In genomic region chr7:75737856-75738603, GRCh38 we compare ENCODE assay signal across 1 cellular context.
TF ChIP-seq lines count a peak whose summit lies in the region.

No MANE protein-coding gene starts in this region.

TF ChIP-seq in HepG2, 621 proteins besides CTCF, POLR2A, EP300 and RAD21 (continued from another document):
- TF ChIP-seq HNF1B (CRISPR knock-in tag; IDR thresholded peaks at IDR 0.05) (no peak), KLF6 (CRISPR knock-in tag; IDR thresholded peaks at IDR 0.05) (no peak), SOX6 (IDR thresholded peaks at IDR 0.05) (no peak), SOX6 (CRISPR knock-in tag; IDR thresholded peaks at IDR 0.05) (no peak), HDAC2 (CRISPR knock-in tag; IDR thresholded peaks at IDR 0.05) (no peak), ZNF335 (CRISPR knock-in tag; IDR thresholded peaks at IDR 0.05) (no peak), RARA (CRISPR knock-in tag; IDR thresholded peaks at IDR 0.05) (no peak), SMARCC2 (IDR thresholded peaks at IDR 0.05) (no peak), ADNP (CRISPR knock-in tag; IDR thresholded peaks at IDR 0.05) (no peak), NR2C2 (CRISPR knock-in tag; IDR thresholded peaks at IDR 0.05; ENCODE audit: borderline replicate concordance) (no peak), ZNF530 (CRISPR knock-in tag; IDR thresholded peaks at IDR 0.05; ENCODE audit: low read depth) (no peak)
- TF ChIP-seq, protein P1, sequence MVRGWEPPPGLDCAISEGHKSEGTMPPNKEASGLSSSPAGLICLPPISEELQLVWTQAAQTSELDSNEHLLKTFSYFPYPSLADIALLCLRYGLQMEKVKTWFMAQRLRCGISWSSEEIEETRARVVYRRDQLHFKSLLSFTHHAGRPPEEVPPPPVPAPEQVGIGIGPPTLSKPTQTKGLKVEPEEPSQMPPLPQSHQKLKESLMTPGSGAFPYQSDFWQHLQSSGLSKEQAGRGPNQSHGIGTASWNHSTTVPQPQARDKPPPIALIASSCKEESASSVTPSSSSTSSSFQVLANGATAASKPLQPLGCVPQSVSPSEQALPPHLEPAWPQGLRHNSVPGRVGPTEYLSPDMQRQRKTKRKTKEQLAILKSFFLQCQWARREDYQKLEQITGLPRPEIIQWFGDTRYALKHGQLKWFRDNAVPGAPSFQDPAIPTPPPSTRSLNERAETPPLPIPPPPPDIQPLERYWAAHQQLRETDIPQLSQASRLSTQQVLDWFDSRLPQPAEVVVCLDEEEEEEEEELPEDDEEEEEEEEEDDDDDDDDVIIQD (CRISPR knock-in tag; IDR thresholded peaks at IDR 0.05; ENCODE audit: low read depth): no peak
